In genomic region chr17:80862978-80863377, GRCh38 we compare ENCODE assay signal across 2 cellular contexts.
TF ChIP-seq lines count a peak whose summit lies in the region.

No MANE protein-coding gene starts in this region.

TF ChIP-seq in IMR-90, 13 proteins besides CTCF, POLR2A, EP300 and RAD21:
- TF ChIP-seq MAFK (IDR thresholded peaks at IDR 0.05; ENCODE audit: low read depth, low read length) (no peak), FOS (IDR thresholded peaks at IDR 0.05; ENCODE audit: low read depth, low read length) (no peak), RFX5 (IDR thresholded peaks at IDR 0.05; ENCODE audit: low read depth, low read length) (no peak), USF2 (IDR thresholded peaks at IDR 0.05; ENCODE audit: low read depth, low read length) (no peak), MXI1 (IDR thresholded peaks at IDR 0.05; ENCODE audit: borderline replicate concordance, low read depth, low read length) (no peak), SMC3 (IDR thresholded peaks at IDR 0.05; ENCODE audit: low read depth, low read length) (no peak), NFE2L2 (IDR thresholded peaks at IDR 0.05; ENCODE audit: low read depth, low read length) (no peak)

TF ChIP-seq in H1, 55 proteins besides CTCF, POLR2A, EP300 and RAD21:
- no peak for TF ChIP-seq ASH2L (IDR thresholded peaks at IDR 0.05; ENCODE audit: low read length)
- TF ChIP-seq TEAD4 (IDR thresholded peaks at IDR 0.05; ENCODE audit: low read depth, low read length), result no peak
- TF ChIP-seq SIX5 (IDR thresholded peaks at IDR 0.05; ENCODE audit: low read depth, low read length), result no peak
- TF ChIP-seq CHD1 (IDR thresholded peaks at IDR 0.05; ENCODE audit: low read depth, low read length), result no peak
- TF ChIP-seq ATF3 (IDR thresholded peaks at IDR 0.05; ENCODE audit: insufficient read depth, low read depth, low read length), result no peak
- no peak for TF ChIP-seq POU5F1 (IDR thresholded peaks at IDR 0.05; ENCODE audit: low read depth, low read length)
- TF ChIP-seq KDM4A (IDR thresholded peaks at IDR 0.05; ENCODE audit: low read depth, low read length, severe bottlenecking), result no peak
- TF ChIP-seq JUND (IDR thresholded peaks at IDR 0.05; ENCODE audit: low read length), result no peak
- no peak for TF ChIP-seq E2F6 (IDR thresholded peaks at IDR 0.05)
- TF ChIP-seq HDAC2 (IDR thresholded peaks at IDR 0.05; ENCODE audit: borderline replicate concordance in 1 of 2, low read depth in 2 of 2, low read length in 2 of 2), result no peak
- TF ChIP-seq RFX5 (IDR thresholded peaks at IDR 0.05; ENCODE audit: borderline replicate concordance, low read depth, low read length), result no peak
- TF ChIP-seq CBX5 (IDR thresholded peaks at IDR 0.05; ENCODE audit: low read depth, low read length), result no peak
- TF ChIP-seq TBP (IDR thresholded peaks at IDR 0.05; ENCODE audit: low read depth, low read length), result no peak
- TF ChIP-seq CREB1 (IDR thresholded peaks at IDR 0.05), result no peak
- TF ChIP-seq PHF8 (conservative IDR thresholded peaks at IDR 0.05; ENCODE audit: low read depth, low read length), result no peak
- TF ChIP-seq NANOG (IDR thresholded peaks at IDR 0.05; ENCODE audit: insufficient read depth, low read depth, low read length, poor library complexity, severe bottlenecking), result no peak
- TF ChIP-seq CBX8 (IDR thresholded peaks at IDR 0.05; ENCODE audit: borderline replicate concordance, low read depth, low read length), result no peak
- no peak for TF ChIP-seq JUN (IDR thresholded peaks at IDR 0.05; ENCODE audit: low read depth, low read length)
- TF ChIP-seq SP2 (IDR thresholded peaks at IDR 0.05; ENCODE audit: low read length), result no peak
TF ChIP-seq in H1: peak in this region for 0.
